In genomic region chr20:52631469-52631868, GRCh38 we compare ENCODE assay signal across 8 cellular contexts.
"Had no signal": no experiment of that assay in that cellular context is flagged by ENCODE, and none has a peak within 500 bp of the region (broad histone marks: within the 10 kb centered on the region; RNA-seq: fewer than 3 reads in every experiment).

No MANE protein-coding gene starts in this region.

- DNase-seq: GM23248, GOT3, H7, HCEC 1CT, IMR-90, Kasumi-1, KG1 had no signal

- H3K4me3 ChIP-seq: GM23248, K562 had no signal

- H3K9ac ChIP-seq: GM23248 had no signal

- ATAC-seq: K562 had no signal

- H3K27ac ChIP-seq: GM23248 had no signal
